In genomic region chr9:20683351-20684034, GRCh38 we compare ENCODE assay signal across 8 cellular contexts. TPM values are rescaled to one million over a fixed set of nuclear protein-coding genes. Genes with fewer than 3 reads are reported as not detected.
DNase-seq lines count a peak whose midpoint lies in the region; ATAC-seq and TF ChIP-seq lines count a peak whose summit lies in the region.

No MANE protein-coding gene starts in this region.

- no peak for ATAC-seq in naive B cell (ENCODE audit: low read depth in 2 of 2)

- H3K9ac ChIP-seq in ES-I3 (ENCODE audit: low read depth, low read length) (peak overlapping the region; percentile 80), subcutaneous abdominal adipose tissue (ENCODE audit: low read length in 5 of 5) (peak overlapping the region; percentile 70 to 98 (median 81))

- H3K36me3 Mint-ChIP-seq in naive B cell, result no peaks in the 10 kb centered on the region

- DNase-seq in HCEC 1CT (peak; percentile 64), NCI-H2227 (lab: John Stamatoyannopoulos, UW; ENCODE audit: unreplicated experiment) (peak; percentile 45), epithelial cell of proximal tubule (ENCODE audit: low read depth) (no peak), naive B cell (no peak), GDM1 (lab: John Stamatoyannopoulos, UW) (no peak)
- peak; percentile 40 for DNase-seq in activated CD8-positive, alpha-beta memory T cell treated with anti-CD3 and anti-CD28 coated beads, Interleukin-2, amount 50 U/mL, for 4 hours

- no peaks in the 10 kb centered on the region for H3K27me3 Mint-ChIP-seq in naive B cell

- H3K9me3 ChIP-seq in ES-I3 (ENCODE audit: control insufficient read depth, insufficient read depth, low read length) (no peaks in the 10 kb centered on the region), subcutaneous abdominal adipose tissue (ENCODE audit: control insufficient read depth in 5 of 5, low read length in 5 of 5) (no peaks in the 10 kb centered on the region)

- H3K4me1 ChIP-seq in ES-I3 (ENCODE audit: insufficient read depth, low read length) (peaks cover 3% of the 10 kb centered on the region), subcutaneous abdominal adipose tissue (ENCODE audit: control insufficient read depth in 5 of 5, insufficient read depth in 5 of 5, low read length in 5 of 5) (peaks cover 2 to 29% (median 20%) of the 10 kb centered on the region in 5 donors)

- H3K27me3 ChIP-seq in subcutaneous abdominal adipose tissue (ENCODE audit: control insufficient read depth in 5 of 5, insufficient read depth in 4 of 5, low read length in 5 of 5), result no peaks in the 10 kb centered on the region

- no peak for TF ChIP-seq CTCF in epithelial cell of proximal tubule (conservative IDR thresholded peaks at IDR 0.05; ENCODE audit: low read depth, low read length)

- H3K36me3 ChIP-seq in ES-I3 (ENCODE audit: insufficient read depth, low read length), result no peaks in the 10 kb centered on the region
- H3K36me3 ChIP-seq in subcutaneous abdominal adipose tissue (ENCODE audit: control insufficient read depth in 5 of 5, insufficient read depth in 5 of 5, low read length in 5 of 5), result no peaks in the 10 kb centered on the region

- peak overlapping the region; percentile 86 to 98 (median 92) for H3K4me3 Mint-ChIP-seq in naive B cell

- peak overlapping the region in 1 of 6 donors; percentile 11 for H3K27ac Mint-ChIP-seq in naive B cell

- H3K4me1 Mint-ChIP-seq in naive B cell, result peaks cover 17 to 22% (median 18%) of the 10 kb centered on the region in 3 donors

- no peaks in the 10 kb centered on the region for H3K9me3 Mint-ChIP-seq in naive B cell

- peak overlapping the region; percentile 74 for H3K4me3 ChIP-seq in epithelial cell of proximal tubule (ENCODE audit: low read depth, low read length)
- H3K4me3 ChIP-seq in subcutaneous abdominal adipose tissue (ENCODE audit: low read depth in 1 of 5, low read length in 5 of 5), result peak overlapping the region; percentile 89 to 96 (median 91)

- peak overlapping the region; percentile 91 for H3K27ac ChIP-seq in subcutaneous abdominal adipose tissue (ENCODE audit: low read depth, low read length)

RNA-seq across cellular contexts. Expression of gene FOCAD, which starts 0.6 kb away (rescaled TPM):
- total RNA-seq in epithelial cell of proximal tubule, result 30.0 and 32.7 TPM in 2 replicates
- 1 to 10 TPM; 3.0 to 9.2 (median 5.5) TPM for polyA plus RNA-seq in naive B cell (ENCODE audit: low read depth in 6 of 6)

Comparison
In these comparisons a context has a peak if more than half of its experiments do, and no peak if none do; other contexts are left out.
1. DNase-seq: peak in HCEC 1CT (single experiment), NCI-H2227 (single experiment) and activated CD8-positive, alpha-beta memory T cell treated with anti-CD3 and anti-CD28 coated beads, Interleukin-2, amount 50 U/mL, for 4 hours (single experiment); none in epithelial cell of proximal tubule (single experiment), naive B cell (single experiment) and GDM1 (single experiment).